1 cellular context compared by ENCODE assay signal in the genomic region with DNA sequence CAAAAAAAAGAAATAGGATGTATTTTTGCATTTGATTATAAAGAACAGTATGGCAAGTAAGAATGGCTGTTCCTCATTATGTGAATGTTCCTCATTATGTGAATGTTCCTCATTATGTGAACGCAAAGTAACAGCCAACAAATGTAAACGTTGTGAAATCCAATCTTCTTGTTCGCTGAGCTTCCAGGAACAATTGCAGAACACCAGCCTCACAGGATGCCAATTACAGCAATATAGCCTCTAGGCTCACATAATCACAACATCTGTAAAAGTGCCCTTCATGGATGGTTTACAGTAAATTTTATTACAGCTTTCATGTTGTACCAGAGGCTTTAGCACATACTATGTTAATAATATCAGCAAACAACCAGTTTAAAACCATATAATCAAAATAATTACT.
TF ChIP-seq lines count a peak whose summit lies in the region.

No MANE protein-coding gene starts in this region.

TF ChIP-seq in HEK293, 187 proteins besides CTCF, POLR2A, EP300 and RAD21 (continued from another document):
- TF ChIP-seq, protein P1, sequence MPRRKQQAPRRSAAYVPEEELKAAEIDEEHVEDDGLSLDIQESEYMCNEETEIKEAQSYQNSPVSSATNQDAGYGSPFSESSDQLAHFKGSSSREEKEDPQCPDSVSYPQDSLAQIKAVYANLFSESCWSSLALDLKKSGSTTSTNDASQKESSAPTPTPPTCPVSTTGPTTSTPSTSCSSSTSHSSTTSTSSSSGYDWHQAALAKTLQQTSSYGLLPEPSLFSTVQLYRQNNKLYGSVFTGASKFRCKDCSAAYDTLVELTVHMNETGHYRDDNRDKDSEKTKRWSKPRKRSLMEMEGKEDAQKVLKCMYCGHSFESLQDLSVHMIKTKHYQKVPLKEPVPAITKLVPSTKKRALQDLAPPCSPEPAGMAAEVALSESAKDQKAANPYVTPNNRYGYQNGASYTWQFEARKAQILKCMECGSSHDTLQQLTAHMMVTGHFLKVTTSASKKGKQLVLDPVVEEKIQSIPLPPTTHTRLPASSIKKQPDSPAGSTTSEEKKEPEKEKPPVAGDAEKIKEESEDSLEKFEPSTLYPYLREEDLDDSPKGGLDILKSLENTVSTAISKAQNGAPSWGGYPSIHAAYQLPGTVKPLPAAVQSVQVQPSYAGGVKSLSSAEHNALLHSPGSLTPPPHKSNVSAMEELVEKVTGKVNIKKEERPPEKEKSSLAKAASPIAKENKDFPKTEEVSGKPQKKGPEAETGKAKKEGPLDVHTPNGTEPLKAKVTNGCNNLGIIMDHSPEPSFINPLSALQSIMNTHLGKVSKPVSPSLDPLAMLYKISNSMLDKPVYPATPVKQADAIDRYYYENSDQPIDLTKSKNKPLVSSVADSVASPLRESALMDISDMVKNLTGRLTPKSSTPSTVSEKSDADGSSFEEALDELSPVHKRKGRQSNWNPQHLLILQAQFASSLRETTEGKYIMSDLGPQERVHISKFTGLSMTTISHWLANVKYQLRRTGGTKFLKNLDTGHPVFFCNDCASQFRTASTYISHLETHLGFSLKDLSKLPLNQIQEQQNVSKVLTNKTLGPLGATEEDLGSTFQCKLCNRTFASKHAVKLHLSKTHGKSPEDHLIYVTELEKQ (tag by site-specific recombination; IDR thresholded peaks at IDR 0.05; ENCODE audit: borderline replicate concordance), result no peak
- TF ChIP-seq, protein P2, sequence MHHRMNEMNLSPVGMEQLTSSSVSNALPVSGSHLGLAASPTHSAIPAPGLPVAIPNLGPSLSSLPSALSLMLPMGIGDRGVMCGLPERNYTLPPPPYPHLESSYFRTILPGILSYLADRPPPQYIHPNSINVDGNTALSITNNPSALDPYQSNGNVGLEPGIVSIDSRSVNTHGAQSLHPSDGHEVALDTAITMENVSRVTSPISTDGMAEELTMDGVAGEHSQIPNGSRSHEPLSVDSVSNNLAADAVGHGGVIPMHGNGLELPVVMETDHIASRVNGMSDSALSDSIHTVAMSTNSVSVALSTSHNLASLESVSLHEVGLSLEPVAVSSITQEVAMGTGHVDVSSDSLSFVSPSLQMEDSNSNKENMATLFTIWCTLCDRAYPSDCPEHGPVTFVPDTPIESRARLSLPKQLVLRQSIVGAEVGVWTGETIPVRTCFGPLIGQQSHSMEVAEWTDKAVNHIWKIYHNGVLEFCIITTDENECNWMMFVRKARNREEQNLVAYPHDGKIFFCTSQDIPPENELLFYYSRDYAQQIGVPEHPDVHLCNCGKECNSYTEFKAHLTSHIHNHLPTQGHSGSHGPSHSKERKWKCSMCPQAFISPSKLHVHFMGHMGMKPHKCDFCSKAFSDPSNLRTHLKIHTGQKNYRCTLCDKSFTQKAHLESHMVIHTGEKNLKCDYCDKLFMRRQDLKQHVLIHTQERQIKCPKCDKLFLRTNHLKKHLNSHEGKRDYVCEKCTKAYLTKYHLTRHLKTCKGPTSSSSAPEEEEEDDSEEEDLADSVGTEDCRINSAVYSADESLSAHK (tag by site-specific recombination; IDR thresholded peaks at IDR 0.05), result no peak
- TF ChIP-seq ZNF529 (tag by site-specific recombination; IDR thresholded peaks at IDR 0.05; ENCODE audit: insufficient replicate concordance), result no peak
- TF ChIP-seq OSR2 (tag by site-specific recombination; IDR thresholded peaks at IDR 0.05), result peak; percentile 43
- peak; percentile 37; the same call in 1 of the 2 replicates for TF ChIP-seq MZF1 (tag by site-specific recombination; IDR thresholded peaks at IDR 0.05; ENCODE audit: borderline replicate concordance)
- no peak for TF ChIP-seq ZNF76 (tag by site-specific recombination; IDR thresholded peaks at IDR 0.05; ENCODE audit: borderline replicate concordance, low read depth)
- TF ChIP-seq WT1 (tag by site-specific recombination; IDR thresholded peaks at IDR 0.05), result no peak
- TF ChIP-seq, protein P3, sequence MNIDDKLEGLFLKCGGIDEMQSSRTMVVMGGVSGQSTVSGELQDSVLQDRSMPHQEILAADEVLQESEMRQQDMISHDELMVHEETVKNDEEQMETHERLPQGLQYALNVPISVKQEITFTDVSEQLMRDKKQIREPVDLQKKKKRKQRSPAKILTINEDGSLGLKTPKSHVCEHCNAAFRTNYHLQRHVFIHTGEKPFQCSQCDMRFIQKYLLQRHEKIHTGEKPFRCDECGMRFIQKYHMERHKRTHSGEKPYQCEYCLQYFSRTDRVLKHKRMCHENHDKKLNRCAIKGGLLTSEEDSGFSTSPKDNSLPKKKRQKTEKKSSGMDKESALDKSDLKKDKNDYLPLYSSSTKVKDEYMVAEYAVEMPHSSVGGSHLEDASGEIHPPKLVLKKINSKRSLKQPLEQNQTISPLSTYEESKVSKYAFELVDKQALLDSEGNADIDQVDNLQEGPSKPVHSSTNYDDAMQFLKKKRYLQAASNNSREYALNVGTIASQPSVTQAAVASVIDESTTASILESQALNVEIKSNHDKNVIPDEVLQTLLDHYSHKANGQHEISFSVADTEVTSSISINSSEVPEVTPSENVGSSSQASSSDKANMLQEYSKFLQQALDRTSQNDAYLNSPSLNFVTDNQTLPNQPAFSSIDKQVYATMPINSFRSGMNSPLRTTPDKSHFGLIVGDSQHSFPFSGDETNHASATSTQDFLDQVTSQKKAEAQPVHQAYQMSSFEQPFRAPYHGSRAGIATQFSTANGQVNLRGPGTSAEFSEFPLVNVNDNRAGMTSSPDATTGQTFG (tag by site-specific recombination; IDR thresholded peaks at IDR 0.05; ENCODE audit: borderline replicate concordance), result no peak
- TF ChIP-seq ZBTB1 (tag by site-specific recombination; IDR thresholded peaks at IDR 0.05), result no peak
- TF ChIP-seq, protein P4, sequence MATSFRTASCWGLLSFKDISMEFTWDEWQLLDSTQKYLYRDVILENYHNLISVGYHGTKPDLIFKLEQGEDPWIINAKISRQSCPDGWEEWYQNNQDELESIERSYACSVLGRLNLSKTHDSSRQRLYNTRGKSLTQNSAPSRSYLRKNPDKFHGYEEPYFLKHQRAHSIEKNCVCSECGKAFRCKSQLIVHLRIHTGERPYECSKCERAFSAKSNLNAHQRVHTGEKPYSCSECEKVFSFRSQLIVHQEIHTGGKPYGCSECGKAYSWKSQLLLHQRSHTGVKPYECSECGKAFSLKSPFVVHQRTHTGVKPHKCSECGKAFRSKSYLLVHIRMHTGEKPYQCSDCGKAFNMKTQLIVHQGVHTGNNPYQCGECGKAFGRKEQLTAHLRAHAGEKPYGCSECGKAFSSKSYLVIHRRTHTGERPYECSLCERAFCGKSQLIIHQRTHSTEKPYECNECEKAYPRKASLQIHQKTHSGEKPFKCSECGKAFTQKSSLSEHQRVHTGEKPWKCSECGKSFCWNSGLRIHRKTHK (tag by site-specific recombination; IDR thresholded peaks at IDR 0.05), result no peak
- peak; percentile 70; the same call in 1 of the 2 replicates for TF ChIP-seq TCF7L2 (IDR thresholded peaks at IDR 0.05; ENCODE audit: borderline replicate concordance, low read depth, low read length)
- TF ChIP-seq ZBTB7A (tag by site-specific recombination; IDR thresholded peaks at IDR 0.05; ENCODE audit: low read depth), result no peak
- TF ChIP-seq ZSCAN16 (tag by site-specific recombination; IDR thresholded peaks at IDR 0.05), result peak; percentile 97
- TF ChIP-seq, protein P5, sequence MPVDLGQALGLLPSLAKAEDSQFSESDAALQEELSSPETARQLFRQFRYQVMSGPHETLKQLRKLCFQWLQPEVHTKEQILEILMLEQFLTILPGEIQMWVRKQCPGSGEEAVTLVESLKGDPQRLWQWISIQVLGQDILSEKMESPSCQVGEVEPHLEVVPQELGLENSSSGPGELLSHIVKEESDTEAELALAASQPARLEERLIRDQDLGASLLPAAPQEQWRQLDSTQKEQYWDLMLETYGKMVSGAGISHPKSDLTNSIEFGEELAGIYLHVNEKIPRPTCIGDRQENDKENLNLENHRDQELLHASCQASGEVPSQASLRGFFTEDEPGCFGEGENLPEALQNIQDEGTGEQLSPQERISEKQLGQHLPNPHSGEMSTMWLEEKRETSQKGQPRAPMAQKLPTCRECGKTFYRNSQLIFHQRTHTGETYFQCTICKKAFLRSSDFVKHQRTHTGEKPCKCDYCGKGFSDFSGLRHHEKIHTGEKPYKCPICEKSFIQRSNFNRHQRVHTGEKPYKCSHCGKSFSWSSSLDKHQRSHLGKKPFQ (tag by site-specific recombination; IDR thresholded peaks at IDR 0.05), result no peak
- TF ChIP-seq BCL11A (tag by site-specific recombination; IDR thresholded peaks at IDR 0.05; ENCODE audit: low read depth), result no peak
- no peak for TF ChIP-seq EGR2 (tag by site-specific recombination; IDR thresholded peaks at IDR 0.05; ENCODE audit: low read depth)
- TF ChIP-seq ZBTB17 (tag by site-specific recombination; IDR thresholded peaks at IDR 0.05), result peak; percentile 42; the same call in 1 of the 2 replicates
- TF ChIP-seq, protein P6, sequence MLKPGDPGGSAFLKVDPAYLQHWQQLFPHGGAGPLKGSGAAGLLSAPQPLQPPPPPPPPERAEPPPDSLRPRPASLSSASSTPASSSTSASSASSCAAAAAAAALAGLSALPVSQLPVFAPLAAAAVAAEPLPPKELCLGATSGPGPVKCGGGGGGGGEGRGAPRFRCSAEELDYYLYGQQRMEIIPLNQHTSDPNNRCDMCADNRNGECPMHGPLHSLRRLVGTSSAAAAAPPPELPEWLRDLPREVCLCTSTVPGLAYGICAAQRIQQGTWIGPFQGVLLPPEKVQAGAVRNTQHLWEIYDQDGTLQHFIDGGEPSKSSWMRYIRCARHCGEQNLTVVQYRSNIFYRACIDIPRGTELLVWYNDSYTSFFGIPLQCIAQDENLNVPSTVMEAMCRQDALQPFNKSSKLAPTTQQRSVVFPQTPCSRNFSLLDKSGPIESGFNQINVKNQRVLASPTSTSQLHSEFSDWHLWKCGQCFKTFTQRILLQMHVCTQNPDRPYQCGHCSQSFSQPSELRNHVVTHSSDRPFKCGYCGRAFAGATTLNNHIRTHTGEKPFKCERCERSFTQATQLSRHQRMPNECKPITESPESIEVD (tag by site-specific recombination; IDR thresholded peaks at IDR 0.05), result peak; percentile 71
- TF ChIP-seq ZNF341 (tag by site-specific recombination; IDR thresholded peaks at IDR 0.05; ENCODE audit: low read depth), result peak; percentile 71
- TF ChIP-seq, protein P7, sequence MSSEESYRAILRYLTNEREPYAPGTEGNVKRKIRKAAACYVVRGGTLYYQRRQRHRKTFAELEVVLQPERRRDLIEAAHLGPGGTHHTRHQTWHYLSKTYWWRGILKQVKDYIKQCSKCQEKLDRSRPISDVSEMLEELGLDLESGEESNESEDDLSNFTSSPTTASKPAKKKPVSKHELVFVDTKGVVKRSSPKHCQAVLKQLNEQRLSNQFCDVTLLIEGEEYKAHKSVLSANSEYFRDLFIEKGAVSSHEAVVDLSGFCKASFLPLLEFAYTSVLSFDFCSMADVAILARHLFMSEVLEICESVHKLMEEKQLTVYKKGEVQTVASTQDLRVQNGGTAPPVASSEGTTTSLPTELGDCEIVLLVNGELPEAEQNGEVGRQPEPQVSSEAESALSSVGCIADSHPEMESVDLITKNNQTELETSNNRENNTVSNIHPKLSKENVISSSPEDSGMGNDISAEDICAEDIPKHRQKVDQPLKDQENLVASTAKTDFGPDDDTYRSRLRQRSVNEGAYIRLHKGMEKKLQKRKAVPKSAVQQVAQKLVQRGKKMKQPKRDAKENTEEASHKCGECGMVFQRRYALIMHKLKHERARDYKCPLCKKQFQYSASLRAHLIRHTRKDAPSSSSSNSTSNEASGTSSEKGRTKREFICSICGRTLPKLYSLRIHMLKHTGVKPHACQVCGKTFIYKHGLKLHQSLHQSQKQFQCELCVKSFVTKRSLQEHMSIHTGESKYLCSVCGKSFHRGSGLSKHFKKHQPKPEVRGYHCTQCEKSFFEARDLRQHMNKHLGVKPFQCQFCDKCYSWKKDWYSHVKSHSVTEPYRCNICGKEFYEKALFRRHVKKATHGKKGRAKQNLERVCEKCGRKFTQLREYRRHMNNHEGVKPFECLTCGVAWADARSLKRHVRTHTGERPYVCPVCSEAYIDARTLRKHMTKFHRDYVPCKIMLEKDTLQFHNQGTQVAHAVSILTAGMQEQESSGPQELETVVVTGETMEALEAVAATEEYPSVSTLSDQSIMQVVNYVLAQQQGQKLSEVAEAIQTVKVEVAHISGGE (tag by site-specific recombination; conservative IDR thresholded peaks at IDR 0.05; ENCODE audit: low read depth), result no peak
- peak; percentile 80 for TF ChIP-seq TRIM28 (IDR thresholded peaks at IDR 0.05; ENCODE audit: borderline replicate concordance, low read length)
- TF ChIP-seq ZNF133 (tag by site-specific recombination; IDR thresholded peaks at IDR 0.05), result peak; percentile 84
- TF ChIP-seq ZNF843 (tag by site-specific recombination; IDR thresholded peaks at IDR 0.05), result peak; percentile 59; the same call in 1 of the 2 replicates
